Comparison of ENCODE assay signal across 1 cellular context in the genomic region with DNA sequence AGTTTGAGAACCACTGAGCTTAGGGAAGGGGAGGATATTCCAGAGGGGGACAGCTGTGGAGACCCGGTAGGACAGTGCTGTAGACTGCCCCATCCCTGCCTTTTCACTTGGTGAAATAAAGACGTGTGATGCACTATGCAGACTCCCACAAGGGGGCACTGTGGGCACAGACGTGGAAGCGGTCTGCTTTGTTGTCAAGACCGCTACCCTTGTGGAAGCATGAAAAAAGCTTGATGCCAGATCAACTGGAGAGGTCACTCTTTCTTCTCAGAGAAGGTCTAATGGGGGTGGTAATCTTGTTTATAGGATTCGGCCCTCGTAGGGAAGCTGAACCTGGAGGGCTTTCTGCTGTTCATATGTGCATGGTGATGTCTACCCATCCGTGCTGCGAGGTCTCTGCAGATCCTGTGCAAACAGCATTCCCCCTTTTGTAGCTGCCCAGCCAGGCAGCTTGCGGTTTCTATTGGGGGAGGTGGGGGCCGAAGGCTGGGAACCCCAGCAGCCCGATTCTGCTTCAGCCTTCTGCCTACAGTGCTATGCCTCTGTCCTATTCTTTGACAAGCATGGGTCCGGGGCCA.
A peak's percentile ranks its signal among the peaks of the same experiment; 100 is the strongest.
TF ChIP-seq lines count a peak whose summit lies in the region.

No MANE protein-coding gene starts in this region.

TF ChIP-seq in HepG2, 621 proteins besides CTCF, POLR2A, EP300 and RAD21 (continued from another document and continues in another):
- TF ChIP-seq, protein P1, sequence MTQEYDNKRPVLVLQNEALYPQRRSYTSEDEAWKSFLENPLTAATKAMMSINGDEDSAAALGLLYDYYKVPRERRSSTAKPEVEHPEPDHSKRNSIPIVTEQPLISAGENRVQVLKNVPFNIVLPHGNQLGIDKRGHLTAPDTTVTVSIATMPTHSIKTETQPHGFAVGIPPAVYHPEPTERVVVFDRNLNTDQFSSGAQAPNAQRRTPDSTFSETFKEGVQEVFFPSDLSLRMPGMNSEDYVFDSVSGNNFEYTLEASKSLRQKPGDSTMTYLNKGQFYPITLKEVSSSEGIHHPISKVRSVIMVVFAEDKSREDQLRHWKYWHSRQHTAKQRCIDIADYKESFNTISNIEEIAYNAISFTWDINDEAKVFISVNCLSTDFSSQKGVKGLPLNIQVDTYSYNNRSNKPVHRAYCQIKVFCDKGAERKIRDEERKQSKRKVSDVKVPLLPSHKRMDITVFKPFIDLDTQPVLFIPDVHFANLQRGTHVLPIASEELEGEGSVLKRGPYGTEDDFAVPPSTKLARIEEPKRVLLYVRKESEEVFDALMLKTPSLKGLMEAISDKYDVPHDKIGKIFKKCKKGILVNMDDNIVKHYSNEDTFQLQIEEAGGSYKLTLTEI (CRISPR knock-in tag; conservative IDR thresholded peaks at IDR 0.05), result no peak
- TF ChIP-seq, protein P2, sequence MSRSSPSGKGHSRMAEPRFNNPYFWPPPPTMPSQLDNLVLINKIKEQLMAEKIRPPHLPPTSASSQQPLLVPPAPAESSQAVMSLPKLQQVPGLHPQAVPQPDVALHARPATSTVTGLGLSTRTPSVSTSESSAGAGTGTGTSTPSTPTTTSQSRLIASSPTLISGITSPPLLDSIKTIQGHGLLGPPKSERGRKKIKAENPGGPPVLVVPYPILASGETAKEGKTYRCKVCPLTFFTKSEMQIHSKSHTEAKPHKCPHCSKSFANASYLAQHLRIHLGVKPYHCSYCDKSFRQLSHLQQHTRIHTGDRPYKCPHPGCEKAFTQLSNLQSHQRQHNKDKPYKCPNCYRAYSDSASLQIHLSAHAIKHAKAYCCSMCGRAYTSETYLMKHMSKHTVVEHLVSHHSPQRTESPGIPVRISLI (CRISPR knock-in tag; IDR thresholded peaks at IDR 0.05; ENCODE audit: borderline replicate concordance), result peak; percentile 44; the same call in 1 of the 2 replicates
- TF ChIP-seq, protein P3, sequence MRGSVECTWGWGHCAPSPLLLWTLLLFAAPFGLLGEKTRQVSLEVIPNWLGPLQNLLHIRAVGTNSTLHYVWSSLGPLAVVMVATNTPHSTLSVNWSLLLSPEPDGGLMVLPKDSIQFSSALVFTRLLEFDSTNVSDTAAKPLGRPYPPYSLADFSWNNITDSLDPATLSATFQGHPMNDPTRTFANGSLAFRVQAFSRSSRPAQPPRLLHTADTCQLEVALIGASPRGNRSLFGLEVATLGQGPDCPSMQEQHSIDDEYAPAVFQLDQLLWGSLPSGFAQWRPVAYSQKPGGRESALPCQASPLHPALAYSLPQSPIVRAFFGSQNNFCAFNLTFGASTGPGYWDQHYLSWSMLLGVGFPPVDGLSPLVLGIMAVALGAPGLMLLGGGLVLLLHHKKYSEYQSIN (CRISPR knock-in tag; IDR thresholded peaks at IDR 0.05; ENCODE audit: borderline replicate concordance), result no peak
- TF ChIP-seq RELA (CRISPR knock-in tag; IDR thresholded peaks at IDR 0.05) (no peak), ZSCAN20 (CRISPR knock-in tag; IDR thresholded peaks at IDR 0.05; ENCODE audit: borderline replicate concordance) (no peak), NR3C1 (CRISPR knock-in tag; IDR thresholded peaks at IDR 0.05) (no peak), IKZF4 (CRISPR knock-in tag; IDR thresholded peaks at IDR 0.05; ENCODE audit: borderline replicate concordance, low read depth, not compliant biosample characterization) (no peak), NCOA1 (CRISPR knock-in tag; IDR thresholded peaks at IDR 0.05) (no peak), MZF1 (CRISPR knock-in tag; IDR thresholded peaks at IDR 0.05; ENCODE audit: borderline replicate concordance) (no peak), ZFP62 (CRISPR knock-in tag; IDR thresholded peaks at IDR 0.05) (no peak), AKAP8 (CRISPR knock-in tag; IDR thresholded peaks at IDR 0.05) (no peak), ZNF644 (CRISPR knock-in tag; IDR thresholded peaks at IDR 0.05; ENCODE audit: low read depth) (no peak), SMARCE1 (IDR thresholded peaks at IDR 0.05; ENCODE audit: borderline replicate concordance) (no peak), ZSCAN29 (CRISPR knock-in tag; conservative IDR thresholded peaks at IDR 0.05) (no peak), ZNF567 (CRISPR knock-in tag; IDR thresholded peaks at IDR 0.05; ENCODE audit: borderline replicate concordance) (no peak), KAT8 (CRISPR knock-in tag; IDR thresholded peaks at IDR 0.05) (0 out of 2 replicates have a peak, but pooled peaks have one; percentile 40), PRPF4 (IDR thresholded peaks at IDR 0.05; ENCODE audit: low read depth, low read length, poor library complexity, severe bottlenecking) (no peak), ZNF724P (CRISPR knock-in tag; IDR thresholded peaks at IDR 0.05; ENCODE audit: borderline replicate concordance) (no peak), FIP1L1 (IDR thresholded peaks at IDR 0.05; ENCODE audit: borderline replicate concordance, insufficient read depth, low read depth, low read length) (no peak), MIER2 (CRISPR knock-in tag; IDR thresholded peaks at IDR 0.05) (no peak), SMC3 (IDR thresholded peaks at IDR 0.05; ENCODE audit: low read length) (peak; percentile 87), ARNT2 (CRISPR knock-in tag; IDR thresholded peaks at IDR 0.05; ENCODE audit: low read depth) (no peak), PHB2 (IDR thresholded peaks at IDR 0.05; ENCODE audit: partially characterized antibody) (no peak), JUN (CRISPR knock-in tag; IDR thresholded peaks at IDR 0.05) (no peak), DNMT3B (CRISPR knock-in tag; conservative IDR thresholded peaks at IDR 0.05) (no peak), ARNT (IDR thresholded peaks at IDR 0.05) (no peak), ZNF792 (CRISPR knock-in tag; IDR thresholded peaks at IDR 0.05) (no peak), ZNF34 (CRISPR knock-in tag; IDR thresholded peaks at IDR 0.05; ENCODE audit: borderline replicate concordance) (no peak), ZNF292 (CRISPR knock-in tag; IDR thresholded peaks at IDR 0.05; ENCODE audit: borderline replicate concordance, low read depth) (peak; percentile 35; the same call in 1 of the 2 replicates), SOX5 (CRISPR knock-in tag; IDR thresholded peaks at IDR 0.05; ENCODE audit: borderline replicate concordance) (0 out of 2 replicates have a peak, but pooled peaks have one; percentile 26), NFE2 (CRISPR knock-in tag; IDR thresholded peaks at IDR 0.05) (no peak), STAG1 (CRISPR knock-in tag; IDR thresholded peaks at IDR 0.05) (peak; percentile 96), MED1 (CRISPR knock-in tag; IDR thresholded peaks at IDR 0.05) (no peak), TCF12 (IDR thresholded peaks at IDR 0.05) (no peak), TCF12 (CRISPR knock-in tag; IDR thresholded peaks at IDR 0.05) (no peak)
- TF ChIP-seq, protein P4, sequence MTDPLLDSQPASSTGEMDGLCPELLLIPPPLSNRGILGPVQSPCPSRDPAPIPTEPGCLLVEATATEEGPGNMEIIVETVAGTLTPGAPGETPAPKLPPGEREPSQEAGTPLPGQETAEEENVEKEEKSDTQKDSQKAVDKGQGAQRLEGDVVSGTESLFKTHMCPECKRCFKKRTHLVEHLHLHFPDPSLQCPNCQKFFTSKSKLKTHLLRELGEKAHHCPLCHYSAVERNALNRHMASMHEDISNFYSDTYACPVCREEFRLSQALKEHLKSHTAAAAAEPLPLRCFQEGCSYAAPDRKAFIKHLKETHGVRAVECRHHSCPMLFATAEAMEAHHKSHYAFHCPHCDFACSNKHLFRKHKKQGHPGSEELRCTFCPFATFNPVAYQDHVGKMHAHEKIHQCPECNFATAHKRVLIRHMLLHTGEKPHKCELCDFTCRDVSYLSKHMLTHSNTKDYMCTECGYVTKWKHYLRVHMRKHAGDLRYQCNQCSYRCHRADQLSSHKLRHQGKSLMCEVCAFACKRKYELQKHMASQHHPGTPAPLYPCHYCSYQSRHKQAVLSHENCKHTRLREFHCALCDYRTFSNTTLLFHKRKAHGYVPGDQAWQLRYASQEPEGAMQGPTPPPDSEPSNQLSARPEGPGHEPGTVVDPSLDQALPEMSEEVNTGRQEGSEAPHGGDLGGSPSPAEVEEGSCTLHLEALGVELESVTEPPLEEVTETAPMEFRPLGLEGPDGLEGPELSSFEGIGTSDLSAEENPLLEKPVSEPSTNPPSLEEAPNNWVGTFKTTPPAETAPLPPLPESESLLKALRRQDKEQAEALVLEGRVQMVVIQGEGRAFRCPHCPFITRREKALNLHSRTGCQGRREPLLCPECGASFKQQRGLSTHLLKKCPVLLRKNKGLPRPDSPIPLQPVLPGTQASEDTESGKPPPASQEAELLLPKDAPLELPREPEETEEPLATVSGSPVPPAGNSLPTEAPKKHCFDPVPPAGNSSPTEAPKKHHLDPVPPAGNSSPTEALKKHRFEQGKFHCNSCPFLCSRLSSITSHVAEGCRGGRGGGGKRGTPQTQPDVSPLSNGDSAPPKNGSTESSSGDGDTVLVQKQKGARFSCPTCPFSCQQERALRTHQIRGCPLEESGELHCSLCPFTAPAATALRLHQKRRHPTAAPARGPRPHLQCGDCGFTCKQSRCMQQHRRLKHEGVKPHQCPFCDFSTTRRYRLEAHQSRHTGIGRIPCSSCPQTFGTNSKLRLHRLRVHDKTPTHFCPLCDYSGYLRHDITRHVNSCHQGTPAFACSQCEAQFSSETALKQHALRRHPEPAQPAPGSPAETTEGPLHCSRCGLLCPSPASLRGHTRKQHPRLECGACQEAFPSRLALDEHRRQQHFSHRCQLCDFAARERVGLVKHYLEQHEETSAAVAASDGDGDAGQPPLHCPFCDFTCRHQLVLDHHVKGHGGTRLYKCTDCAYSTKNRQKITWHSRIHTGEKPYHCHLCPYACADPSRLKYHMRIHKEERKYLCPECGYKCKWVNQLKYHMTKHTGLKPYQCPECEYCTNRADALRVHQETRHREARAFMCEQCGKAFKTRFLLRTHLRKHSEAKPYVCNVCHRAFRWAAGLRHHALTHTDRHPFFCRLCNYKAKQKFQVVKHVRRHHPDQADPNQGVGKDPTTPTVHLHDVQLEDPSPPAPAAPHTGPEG (CRISPR knock-in tag; IDR thresholded peaks at IDR 0.05), result no peak
- TF ChIP-seq, protein P5, sequence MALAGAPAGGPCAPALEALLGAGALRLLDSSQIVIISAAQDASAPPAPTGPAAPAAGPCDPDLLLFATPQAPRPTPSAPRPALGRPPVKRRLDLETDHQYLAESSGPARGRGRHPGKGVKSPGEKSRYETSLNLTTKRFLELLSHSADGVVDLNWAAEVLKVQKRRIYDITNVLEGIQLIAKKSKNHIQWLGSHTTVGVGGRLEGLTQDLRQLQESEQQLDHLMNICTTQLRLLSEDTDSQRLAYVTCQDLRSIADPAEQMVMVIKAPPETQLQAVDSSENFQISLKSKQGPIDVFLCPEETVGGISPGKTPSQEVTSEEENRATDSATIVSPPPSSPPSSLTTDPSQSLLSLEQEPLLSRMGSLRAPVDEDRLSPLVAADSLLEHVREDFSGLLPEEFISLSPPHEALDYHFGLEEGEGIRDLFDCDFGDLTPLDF (CRISPR knock-in tag; IDR thresholded peaks at IDR 0.05), result no peak
- TF ChIP-seq, protein P6, sequence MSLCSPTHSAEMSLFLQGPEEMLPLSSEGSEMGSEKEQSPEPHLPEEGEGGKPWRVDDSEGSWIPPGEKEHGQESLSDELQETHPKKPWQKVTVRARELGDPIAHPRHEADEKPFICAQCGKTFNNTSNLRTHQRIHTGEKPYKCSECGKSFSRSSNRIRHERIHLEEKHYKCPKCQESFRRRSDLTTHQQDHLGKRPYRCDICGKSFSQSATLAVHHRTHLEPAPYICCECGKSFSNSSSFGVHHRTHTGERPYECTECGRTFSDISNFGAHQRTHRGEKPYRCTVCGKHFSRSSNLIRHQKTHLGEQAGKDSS (CRISPR knock-in tag; IDR thresholded peaks at IDR 0.05; ENCODE audit: borderline replicate concordance, low read depth), result no peak
- TF ChIP-seq, protein P7, sequence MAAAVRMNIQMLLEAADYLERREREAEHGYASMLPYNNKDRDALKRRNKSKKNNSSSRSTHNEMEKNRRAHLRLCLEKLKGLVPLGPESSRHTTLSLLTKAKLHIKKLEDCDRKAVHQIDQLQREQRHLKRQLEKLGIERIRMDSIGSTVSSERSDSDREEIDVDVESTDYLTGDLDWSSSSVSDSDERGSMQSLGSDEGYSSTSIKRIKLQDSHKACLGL (CRISPR knock-in tag; IDR thresholded peaks at IDR 0.05), result no peak
- TF ChIP-seq, protein P8, sequence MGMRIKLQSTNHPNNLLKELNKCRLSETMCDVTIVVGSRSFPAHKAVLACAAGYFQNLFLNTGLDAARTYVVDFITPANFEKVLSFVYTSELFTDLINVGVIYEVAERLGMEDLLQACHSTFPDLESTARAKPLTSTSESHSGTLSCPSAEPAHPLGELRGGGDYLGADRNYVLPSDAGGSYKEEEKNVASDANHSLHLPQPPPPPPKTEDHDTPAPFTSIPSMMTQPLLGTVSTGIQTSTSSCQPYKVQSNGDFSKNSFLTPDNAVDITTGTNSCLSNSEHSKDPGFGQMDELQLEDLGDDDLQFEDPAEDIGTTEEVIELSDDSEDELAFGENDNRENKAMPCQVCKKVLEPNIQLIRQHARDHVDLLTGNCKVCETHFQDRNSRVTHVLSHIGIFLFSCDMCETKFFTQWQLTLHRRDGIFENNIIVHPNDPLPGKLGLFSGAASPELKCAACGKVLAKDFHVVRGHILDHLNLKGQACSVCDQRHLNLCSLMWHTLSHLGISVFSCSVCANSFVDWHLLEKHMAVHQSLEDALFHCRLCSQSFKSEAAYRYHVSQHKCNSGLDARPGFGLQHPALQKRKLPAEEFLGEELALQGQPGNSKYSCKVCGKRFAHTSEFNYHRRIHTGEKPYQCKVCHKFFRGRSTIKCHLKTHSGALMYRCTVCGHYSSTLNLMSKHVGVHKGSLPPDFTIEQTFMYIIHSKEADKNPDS (CRISPR knock-in tag; IDR thresholded peaks at IDR 0.05), result no peak
- TF ChIP-seq, protein P9, sequence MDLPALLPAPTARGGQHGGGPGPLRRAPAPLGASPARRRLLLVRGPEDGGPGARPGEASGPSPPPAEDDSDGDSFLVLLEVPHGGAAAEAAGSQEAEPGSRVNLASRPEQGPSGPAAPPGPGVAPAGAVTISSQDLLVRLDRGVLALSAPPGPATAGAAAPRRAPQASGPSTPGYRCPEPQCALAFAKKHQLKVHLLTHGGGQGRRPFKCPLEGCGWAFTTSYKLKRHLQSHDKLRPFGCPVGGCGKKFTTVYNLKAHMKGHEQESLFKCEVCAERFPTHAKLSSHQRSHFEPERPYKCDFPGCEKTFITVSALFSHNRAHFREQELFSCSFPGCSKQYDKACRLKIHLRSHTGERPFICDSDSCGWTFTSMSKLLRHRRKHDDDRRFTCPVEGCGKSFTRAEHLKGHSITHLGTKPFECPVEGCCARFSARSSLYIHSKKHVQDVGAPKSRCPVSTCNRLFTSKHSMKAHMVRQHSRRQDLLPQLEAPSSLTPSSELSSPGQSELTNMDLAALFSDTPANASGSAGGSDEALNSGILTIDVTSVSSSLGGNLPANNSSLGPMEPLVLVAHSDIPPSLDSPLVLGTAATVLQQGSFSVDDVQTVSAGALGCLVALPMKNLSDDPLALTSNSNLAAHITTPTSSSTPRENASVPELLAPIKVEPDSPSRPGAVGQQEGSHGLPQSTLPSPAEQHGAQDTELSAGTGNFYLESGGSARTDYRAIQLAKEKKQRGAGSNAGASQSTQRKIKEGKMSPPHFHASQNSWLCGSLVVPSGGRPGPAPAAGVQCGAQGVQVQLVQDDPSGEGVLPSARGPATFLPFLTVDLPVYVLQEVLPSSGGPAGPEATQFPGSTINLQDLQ (CRISPR knock-in tag; IDR thresholded peaks at IDR 0.05), result no peak
